Comparison of ENCODE assay signal across 8 cellular contexts in genomic region chr9:4939118-4939561, GRCh38. TPM values are rescaled to one million over a fixed set of nuclear protein-coding genes. Genes with fewer than 3 reads are reported as not detected.
DNase-seq lines count a peak whose midpoint lies in the region; ATAC-seq and TF ChIP-seq lines count a peak whose summit lies in the region.

No MANE protein-coding gene starts in this region.

- no peak for TF ChIP-seq CTCF in CD4-positive, alpha-beta T cell (IDR thresholded peaks at IDR 0.05)

- no peaks in the 10 kb centered on the region for H3K27me3 Mint-ChIP-seq in CD4-positive, alpha-beta T cell
- no peaks in the 10 kb centered on the region for H3K27me3 Mint-ChIP-seq in activated naive CD8-positive, alpha-beta T cell treated with anti-CD3 and anti-CD28 coated beads, Interleukin-2, amount 50 U/mL, for 24 hours

- no peak for ATAC-seq in CD4-positive, alpha-beta T cell (ENCODE audit: poor library complexity)
- ATAC-seq in GM19397 (IDR thresholded peaks at IDR 0.05; ENCODE audit: unreplicated experiment) = peak; percentile 83
- ATAC-seq in HG03432 (IDR thresholded peaks at IDR 0.05; ENCODE audit: unreplicated experiment) = peak; percentile 89
- peak; percentile 66 for ATAC-seq in activated naive CD8-positive, alpha-beta T cell treated with anti-CD3 and anti-CD28 coated beads, Interleukin-2, amount 50 U/mL, for 24 hours

- H3K4me1 Mint-ChIP-seq in CD4-positive, alpha-beta T cell (ENCODE audit: low read depth) = peaks cover 41% of the 10 kb centered on the region
- H3K4me1 Mint-ChIP-seq in activated naive CD8-positive, alpha-beta T cell treated with anti-CD3 and anti-CD28 coated beads, Interleukin-2, amount 50 U/mL, for 24 hours = peaks cover 86% of the 10 kb centered on the region

- CTCF ChIA-PET in CD4-positive, alpha-beta T cell (lab: Charles Lee) = no interaction called here

- H3K36me3 Mint-ChIP-seq in CD4-positive, alpha-beta T cell (ENCODE audit: low read depth) = no peaks in the 10 kb centered on the region
- no peaks in the 10 kb centered on the region for H3K36me3 Mint-ChIP-seq in activated naive CD8-positive, alpha-beta T cell treated with anti-CD3 and anti-CD28 coated beads, Interleukin-2, amount 50 U/mL, for 24 hours (ENCODE audit: low read depth)

- peak overlapping the region; percentile 5 for H3K27ac Mint-ChIP-seq in CD4-positive, alpha-beta T cell
- peak overlapping the region; percentile 74 for H3K27ac Mint-ChIP-seq in activated naive CD8-positive, alpha-beta T cell treated with anti-CD3 and anti-CD28 coated beads, Interleukin-2, amount 50 U/mL, for 24 hours

- intact Hi-C loops in CD4-positive, alpha-beta T cell (cut with DNase I, micrococcal nuclease) = no loop called here

- no peaks in the 10 kb centered on the region for H3K9me3 Mint-ChIP-seq in CD4-positive, alpha-beta T cell
- no peaks in the 10 kb centered on the region for H3K9me3 Mint-ChIP-seq in activated naive CD8-positive, alpha-beta T cell treated with anti-CD3 and anti-CD28 coated beads, Interleukin-2, amount 50 U/mL, for 24 hours

- no peaks in the 10 kb centered on the region for H3K9me3 ChIP-seq in CD4-positive, alpha-beta T cell (ENCODE audit: control insufficient read depth, low read length)

- DNase-seq in CD4-positive, alpha-beta T cell = no peak
- no peak for DNase-seq in activated naive CD8-positive, alpha-beta T cell treated with anti-CD3 and anti-CD28 coated beads, Interleukin-2, amount 50 U/mL, for 24 hours
- DNase-seq in activated effector memory CD4-positive, alpha-beta T cell treated with anti-CD3 and anti-CD28 coated beads, Interleukin-2, amount 50 U/mL, for 16 hours = no peak
- DNase-seq in UCSD-AML1 (lab: John Stamatoyannopoulos, UW; ENCODE audit: unreplicated experiment) (no peak), NCI-H2029 treated with DMSO at 0.1 percent for 48 hours (lab: John Stamatoyannopoulos, UW) (no peak)
- no peak for DNase-seq in effector CD8-positive, alpha-beta T cell (lab: John Stamatoyannopoulos, UW)

- POLR2A ChIA-PET in CD4-positive, alpha-beta T cell (lab: Charles Lee) = interaction anchor here (1.2 to 2.3 kb wide), 2 partner anchors 46 to 146 kb away, joined by 3 to 6 read pairs; partner anchors contain the start of gene JAK2

- no peak overlapping the region for H3K27ac ChIP-seq in CD4-positive, alpha-beta T cell (ENCODE audit: low read depth, low read length)

- H3K4me3 Mint-ChIP-seq in CD4-positive, alpha-beta T cell = peak overlapping the region; percentile 8
- H3K4me3 Mint-ChIP-seq in activated naive CD8-positive, alpha-beta T cell treated with anti-CD3 and anti-CD28 coated beads, Interleukin-2, amount 50 U/mL, for 24 hours = peak overlapping the region; percentile 12

- H3K27me3 ChIP-seq in CD4-positive, alpha-beta T cell (ENCODE audit: control insufficient read depth, insufficient read depth, low read length) = no peaks in the 10 kb centered on the region

RNA-seq across cellular contexts. Expression of gene JAK2, which starts 45.9 kb away (rescaled TPM):
- 1 to 10 TPM; 7.2 to 7.5 TPM for total RNA-seq in CD4-positive, alpha-beta T cell
